Comparison of ENCODE assay signal across 8 cellular contexts in genomic region chr12:12008931-12009611, GRCh38.
DNase-seq lines count a peak whose midpoint lies in the region; ATAC-seq and TF ChIP-seq lines count a peak whose summit lies in the region.

No MANE protein-coding gene starts in this region.

- TF ChIP-seq POLR2A in thyroid gland (IDR thresholded peaks at IDR 0.05) = no peak
- TF ChIP-seq POLR2A in prostate gland (IDR thresholded peaks at IDR 0.05) = no peak

- no peaks in the 10 kb centered on the region for H3K36me3 ChIP-seq in CD8-positive, alpha-beta T cell (ENCODE audit: insufficient read depth, low read length)
- H3K36me3 ChIP-seq in iPS DF 6.9 (ENCODE audit: control insufficient read depth, insufficient read depth, low read length) = no peaks in the 10 kb centered on the region
- no peaks in the 10 kb centered on the region for H3K36me3 ChIP-seq in thyroid gland
- no peaks in the 10 kb centered on the region for H3K36me3 ChIP-seq in prostate gland

- intact Hi-C loops in CD8-positive, alpha-beta T cell (cut with DNase I, micrococcal nuclease) = loop anchor here in 1 of 2 experiments (1.0 to 10.0 kb wide), 4 partner anchors 11 to 54 kb away; no protein-coding TSS in a partner anchor
- intact Hi-C loops in thyroid gland (cut with DNase I) (no loop called here), prostate gland (cut with DNase I) (no loop called here)

- no peaks in the 10 kb centered on the region for H3K27me3 Mint-ChIP-seq in CD8-positive, alpha-beta T cell (ENCODE audit: low read depth)

- H3K36me3 Mint-ChIP-seq in CD8-positive, alpha-beta T cell = no peaks in the 10 kb centered on the region

- TF ChIP-seq CTCF in CD8-positive, alpha-beta T cell (IDR thresholded peaks at IDR 0.05) = peak; percentile 10
- TF ChIP-seq CTCF in thyroid gland (IDR thresholded peaks at IDR 0.05) = no peak
- TF ChIP-seq CTCF in prostate gland (IDR thresholded peaks at IDR 0.05) = no peak

- peak in 5 of 7 experiments; percentile 15 to 68 (median 49) for DNase-seq in CD8-positive, alpha-beta T cell
- DNase-seq in NCI-H748 (lab: John Stamatoyannopoulos, UW; ENCODE audit: unreplicated experiment) (peak; percentile 84), iPS DF 6.9 (ENCODE audit: low read depth, low spot score) (peak; percentile 75), thyroid gland (peak; percentile 49 to 51), prostate gland (ENCODE audit: low spot score) (no peak)
- DNase-seq in activated T-cell treated with anti-CD3 and anti-CD28 coated beads, Interleukin-2, amount 50 U/mL, for 48 hours = peak; percentile 79

- H3K27ac ChIP-seq in CD8-positive, alpha-beta T cell (ENCODE audit: low read depth, low read length) = no peak overlapping the region
- H3K27ac ChIP-seq in iPS DF 6.9 (ENCODE audit: low read length) (no peak overlapping the region), thyroid gland (peak overlapping the region in 1 of 3 donors; percentile 0), prostate gland (no peak overlapping the region)

- POLR2A ChIA-PET in CD8-positive, alpha-beta T cell (lab: Charles Lee) = interaction anchor here (1.2 to 2.1 kb wide), 3 partner anchors 27 to 463 kb away, joined by 5 to 10 read pairs (median 7); partner anchors contain the start of gene ETV6

- H3K9me3 Mint-ChIP-seq in CD8-positive, alpha-beta T cell = no peaks in the 10 kb centered on the region

- peaks cover 62% of the 10 kb centered on the region for H3K4me1 Mint-ChIP-seq in CD8-positive, alpha-beta T cell (ENCODE audit: low read depth)

- ATAC-seq in CD8-positive, alpha-beta T cell = peak; percentile 66
- peak; percentile 52 for ATAC-seq in GM19463 (IDR thresholded peaks at IDR 0.05; ENCODE audit: unreplicated experiment)
- ATAC-seq in HG03521 (IDR thresholded peaks at IDR 0.05; ENCODE audit: unreplicated experiment) = peak; percentile 37

- peak overlapping the region; percentile 79 for H3K4me3 Mint-ChIP-seq in CD8-positive, alpha-beta T cell

- CTCF ChIA-PET in CD8-positive, alpha-beta T cell (lab: Charles Lee) = interaction anchor here (1.1 to 4.5 kb wide), 6 partner anchors 9 to 429 kb away, joined by 4 to 33 read pairs (median 6); no protein-coding TSS in a partner anchor

- H3K4me1 ChIP-seq in CD8-positive, alpha-beta T cell (ENCODE audit: insufficient read depth, low read length) = peaks cover 48% of the 10 kb centered on the region
- H3K4me1 ChIP-seq in iPS DF 6.9 (ENCODE audit: control insufficient read depth, insufficient read depth, low read length) (peaks cover 9% of the 10 kb centered on the region), thyroid gland (peaks cover 11 to 19% of the 10 kb centered on the region in 2 donors), prostate gland (replicated peaks) (no peaks in the 10 kb centered on the region)

- no peaks in the 10 kb centered on the region for H3K27me3 ChIP-seq in CD8-positive, alpha-beta T cell (ENCODE audit: insufficient read depth, low read length)
- H3K27me3 ChIP-seq in iPS DF 6.9 (ENCODE audit: control insufficient read depth, insufficient read depth, low read length) = no peaks in the 10 kb centered on the region
- no peaks in the 10 kb centered on the region for H3K27me3 ChIP-seq in thyroid gland
- no peaks in the 10 kb centered on the region for H3K27me3 ChIP-seq in prostate gland (replicated peaks; ENCODE audit: insufficient read depth)

- H3K27ac Mint-ChIP-seq in CD8-positive, alpha-beta T cell = peak overlapping the region; percentile 88

- H3K4me3 ChIP-seq in CD8-positive, alpha-beta T cell (ENCODE audit: low read depth, low read length) = no peak overlapping the region
- H3K4me3 ChIP-seq in iPS DF 6.9 (ENCODE audit: low read length) = no peak overlapping the region
- H3K4me3 ChIP-seq in thyroid gland (replicated peaks in 1 of 3) = no peak overlapping the region
- H3K4me3 ChIP-seq in prostate gland = no peak overlapping the region

- WGBS in iPS DF 6.9 (ENCODE audit: insufficient coverage, insufficient read length) = no CpG with 5 or more reads among the region's 13 CpGs
- WGBS in thyroid gland, 2 donors = 54 to 76% methylated on average over 13 of the region's 13 CpGs
- 73% methylated on average over 13 of the region's 13 CpGs for WGBS in prostate gland

- no peaks in the 10 kb centered on the region for H3K9me3 ChIP-seq in CD8-positive, alpha-beta T cell (ENCODE audit: low read length)
- no peaks in the 10 kb centered on the region for H3K9me3 ChIP-seq in iPS DF 6.9 (ENCODE audit: control insufficient read depth, insufficient read depth, low read length)
- no peaks in the 10 kb centered on the region for H3K9me3 ChIP-seq in thyroid gland
- H3K9me3 ChIP-seq in prostate gland = no peaks in the 10 kb centered on the region
